In genomic region chr1:151728151-151728711, GRCh38 we compare ENCODE assay signal across 12 cellular contexts. TPM values are rescaled to one million over a fixed set of nuclear protein-coding genes. Genes with fewer than 3 reads are reported as not detected.
A peak's percentile ranks its signal among the peaks of the same experiment; 100 is the strongest.
DNase-seq lines count a peak whose midpoint lies in the region; ATAC-seq, FAIRE-seq and TF ChIP-seq lines count a peak whose summit lies in the region.
"Had no signal": no experiment of that assay in that cellular context is flagged by ENCODE, and none has a peak within 500 bp of the region (broad histone marks: within the 10 kb centered on the region; RNA-seq: fewer than 3 reads in every experiment).

No MANE protein-coding gene starts in this region.

- H3K36me3 ChIP-seq in left lung = no peaks in the 10 kb centered on the region

- no peaks in the 10 kb centered on the region for H3K36me3 Mint-ChIP-seq in activated naive CD4-positive, alpha-beta T cell treated with anti-CD3 and anti-CD28 coated beads, Interleukin-2, amount 50 U/mL, for 72 hours
- H3K36me3 Mint-ChIP-seq: memory B cell had no signal

- ATAC-seq in left lung = peak; percentile 57
- ATAC-seq in activated naive CD4-positive, alpha-beta T cell treated with anti-CD3 and anti-CD28 coated beads, Interleukin-2, amount 50 U/mL, for 72 hours = no peak

- no peaks in the 10 kb centered on the region for H3K4me1 ChIP-seq in left lung

- no peaks in the 10 kb centered on the region for H3K9me3 Mint-ChIP-seq in activated naive CD4-positive, alpha-beta T cell treated with anti-CD3 and anti-CD28 coated beads, Interleukin-2, amount 50 U/mL, for 72 hours
- H3K9me3 Mint-ChIP-seq: activated CD4-positive, alpha-beta T cell treated with anti-CD3 and anti-CD28 coated beads, Interleukin-2, amount 10 ng/mL, durations not matched to agents 24 days and 14 days; memory B cell had no signal

- intact Hi-C loops in dorsolateral prefrontal cortex (cut with DNase I) = loop anchor here in 1 of 2 donors (5.0 kb wide), 1 partner anchor 116 kb away; the partner anchor contains the start of gene SNX27
- intact Hi-C loops in left lung (cut with DNase I) = no loop called here

- peak overlapping the region in 53 of 59 donors; percentile 2 to 60 (median 38) for H3K4me3 ChIP-seq in dorsolateral prefrontal cortex
- H3K4me3 ChIP-seq in left lung = no peak overlapping the region

- no peak overlapping the region for H3K27ac Mint-ChIP-seq in activated naive CD4-positive, alpha-beta T cell treated with anti-CD3 and anti-CD28 coated beads, Interleukin-2, amount 50 U/mL, for 72 hours
- H3K27ac Mint-ChIP-seq: activated CD4-positive, alpha-beta T cell treated with anti-CD3 and anti-CD28 coated beads, Interleukin-2, amount 10 ng/mL, durations not matched to agents 24 days and 14 days; memory B cell had no signal

- DNase-seq in NCI-H2227 (lab: John Stamatoyannopoulos, UW; ENCODE audit: unreplicated experiment) = peak; percentile 75
- peak in 9 of 10 donors; percentile 52 to 86 (median 76) for DNase-seq in dorsolateral prefrontal cortex
- DNase-seq in left lung = no peak
- peak in 26 of 49 donors; percentile 6 to 84 (median 39) for DNase-seq in substantia nigra (lab: John Stamatoyannopoulos, UW)
- DNase-seq in NCI-H1436 (lab: John Stamatoyannopoulos, UW) = no peak
- DNase-seq in GM10248 (ENCODE audit: extremely low spot score) = no peak
- no peak for DNase-seq in activated naive CD4-positive, alpha-beta T cell treated with anti-CD3 and anti-CD28 coated beads, Interleukin-2, amount 50 U/mL, for 72 hours (ENCODE audit: low spot score in 2 of 2)
- no peak for DNase-seq in urothelium cell line (ENCODE audit: low spot score)
- DNase-seq: activated CD4-positive, alpha-beta T cell treated with anti-CD3 and anti-CD28 coated beads, Interleukin-2, amount 10 ng/mL, durations not matched to agents 24 days and 14 days had no signal

- CTCF ChIA-PET in GM10248 (lab: Yijun Ruan, JAX) = interaction anchor here (1.0 to 1.6 kb wide), 5 partner anchors 10 to 193 kb away, joined by 3 to 6 read pairs (median 3); no protein-coding TSS in a partner anchor

- no peak for FAIRE-seq in urothelium cell line (lab: Jason Lieb, UNC)
- FAIRE-seq: colon, H54 had no signal

- H3K27ac ChIP-seq in dorsolateral prefrontal cortex (peak overlapping the region in 56 of 59 donors; percentile 12 to 90 (median 70)), left lung (no peak overlapping the region), substantia nigra (ENCODE audit: low read depth, low read length, poor library complexity, severe bottlenecking) (peak overlapping the region; percentile 26)

- H3K27me3 ChIP-seq in dorsolateral prefrontal cortex (peaks cover 0 to 9% (median 0%) of the 10 kb centered on the region in 45 donors), left lung (peaks cover 0 to 50% of the 10 kb centered on the region in 2 donors)

- peak in 2 of 56 donors; percentile 9 to 11 for TF ChIP-seq CTCF in dorsolateral prefrontal cortex (IDR thresholded peaks at IDR 0.05 in 54 of 56, conservative IDR thresholded peaks at IDR 0.05 in 2 of 56; ENCODE audit: low read depth in 1 of 56, partially characterized antibody in 56 of 56)
- TF ChIP-seq CTCF in left lung (IDR thresholded peaks at IDR 0.05) = no peak
- TF ChIP-seq CTCF in GM10248 (IDR thresholded peaks at IDR 0.05; ENCODE audit: control extremely low read depth, extremely low read depth, low read depth, missing control alignments) = no peak

- no peaks in the 10 kb centered on the region for H3K9me3 ChIP-seq in left lung

- POLR2A ChIA-PET in GM10248 (lab: Yijun Ruan, JAX) = no interaction called here

RNA-seq across cellular contexts. Expression of gene RIIAD1, which starts 6.9 kb away (rescaled TPM):
- total RNA-seq in dorsolateral prefrontal cortex (10 to 100 TPM in 28 of 120 experiments, 1 to 10 TPM in 89, under 1 TPM in 2, not detected in 1; 0.64 to 17.9 (median 7.5) TPM), left lung (1 to 10 TPM in 1 of 2 donors, not detected in 1; 4.0 TPM)
- not detected for total RNA-seq in activated naive CD4-positive, alpha-beta T cell treated with anti-CD3 and anti-CD28 coated beads, Interleukin-2, amount 50 U/mL, for 72 hours
- total RNA-seq: activated CD4-positive, alpha-beta T cell treated with anti-CD3 and anti-CD28 coated beads, Interleukin-2, amount 10 ng/mL, durations not matched to agents 24 days and 14 days had no signal

RNA-seq across cellular contexts. Expression of gene CELF3, which starts 11.6 kb away (rescaled TPM):
- total RNA-seq in dorsolateral prefrontal cortex (100 to 1,000 TPM in 11 of 120 experiments, 10 to 100 TPM in 109; 19.5 to 121 (median 75.3) TPM), left lung (not detected)
- not detected for total RNA-seq in activated naive CD4-positive, alpha-beta T cell treated with anti-CD3 and anti-CD28 coated beads, Interleukin-2, amount 50 U/mL, for 72 hours
- total RNA-seq: activated CD4-positive, alpha-beta T cell treated with anti-CD3 and anti-CD28 coated beads, Interleukin-2, amount 10 ng/mL, durations not matched to agents 24 days and 14 days had no signal

RNA-seq across cellular contexts. Expression of gene MRPL9, which starts 35.1 kb away (rescaled TPM):
- total RNA-seq in dorsolateral prefrontal cortex = 10 to 100 TPM; 31.5 to 89.2 (median 54.5) TPM
- total RNA-seq in left lung = 10 to 100 TPM; 42.5 to 57.5 TPM
- 100 to 1,000 TPM; 114 to 143 TPM for total RNA-seq in activated naive CD4-positive, alpha-beta T cell treated with anti-CD3 and anti-CD28 coated beads, Interleukin-2, amount 50 U/mL, for 72 hours

Comparison
In these comparisons a context has a peak if more than half of its experiments do, and no peak if none do; other contexts are left out.
1. DNase-seq: peak in NCI-H2227 (single experiment), dorsolateral prefrontal cortex (9 of 10) and substantia nigra (26 of 49); none in left lung (0 of 2), NCI-H1436 (single experiment), GM10248 (single experiment), activated naive CD4-positive, alpha-beta T cell treated with anti-CD3 and anti-CD28 coated beads, Interleukin-2, amount 50 U/mL, for 72 hours (0 of 2) and urothelium cell line (single experiment).
2. H3K27ac ChIP-seq: peak in dorsolateral prefrontal cortex (56 of 59) and substantia nigra (single experiment); none in left lung (0 of 2).
3. H3K4me3 ChIP-seq: peak in dorsolateral prefrontal cortex (53 of 59); none in left lung (0 of 2).
4. RNA of gene CELF3, which starts 11.6 kb away (total RNA-seq): 19.5 to 121 TPM in dorsolateral prefrontal cortex; not detected in left lung and not detected in activated naive CD4-positive, alpha-beta T cell treated with anti-CD3 and anti-CD28 coated beads, Interleukin-2, amount 50 U/mL, for 72 hours; every median in the first group is over 10 times any median in the second.